ENCODE assay signal across 26 cellular contexts in the genomic region with DNA sequence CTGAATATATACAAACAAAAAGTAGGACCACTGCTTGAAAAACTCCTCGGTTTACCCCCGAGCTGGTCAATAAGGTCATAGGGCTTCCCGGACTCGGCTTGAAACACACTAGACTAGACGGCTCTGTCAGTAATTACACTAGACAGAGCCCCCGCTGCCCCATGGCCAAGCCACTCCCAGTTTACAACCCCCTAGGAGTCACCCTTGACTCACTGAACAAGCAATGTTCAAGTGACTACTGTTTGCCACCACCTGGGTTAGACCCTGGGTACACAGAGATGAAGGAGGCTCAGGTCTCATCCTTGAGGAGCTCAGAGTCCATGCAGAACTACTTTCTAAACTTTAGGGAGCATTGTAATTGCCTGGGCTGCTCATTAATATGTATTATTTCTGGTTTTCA. TPM values are rescaled to one million over a fixed set of nuclear protein-coding genes. Genes with fewer than 3 reads are reported as not detected.
DNase-seq lines count a peak whose midpoint lies in the region; ATAC-seq, FAIRE-seq and TF ChIP-seq lines count a peak whose summit lies in the region.
"Had no signal": no experiment of that assay in that cellular context is flagged by ENCODE, and none has a peak within 500 bp of the region (broad histone marks: within the 10 kb centered on the region; RNA-seq: fewer than 3 reads in every experiment).

No MANE protein-coding gene starts in this region.

- H3K27me3 Mint-ChIP-seq in GM23338 (ENCODE audit: insufficient read depth, low read depth, poor library complexity), result peaks cover 14% of the 10 kb centered on the region

- H3K36me3 Mint-ChIP-seq in GM23338 (ENCODE audit: low read depth), result no peaks in the 10 kb centered on the region
- H3K36me3 Mint-ChIP-seq: activated CD4-positive, alpha-beta memory T cell treated with anti-CD3 and anti-CD28 coated beads for 36 hours; activated naive CD4-positive, alpha-beta T cell treated with anti-CD3 and anti-CD28 coated beads, Interleukin-2, amount 10 ng/mL, durations not matched to agents 7 days and 5 days had no signal

- no peak for TF ChIP-seq POLR2A in spleen (IDR thresholded peaks at IDR 0.05)
- TF ChIP-seq POLR2A in GM12891 (IDR thresholded peaks at IDR 0.05; ENCODE audit: low read depth, low read length), result no peak

- no peak for FAIRE-seq in GM12891 (lab: Jason Lieb, UNC)
- FAIRE-seq: colon, TTC549 had no signal

- 82 to 91% (median 84%) methylated on average over 6 of the region's 6 CpGs for WGBS in spleen, 5 donors

- H3K4me3 ChIP-seq in GM23338 (no peak overlapping the region), spleen (no peak overlapping the region)
- H3K4me3 ChIP-seq: right atrium auricular region, SK-N-MC, upper lobe of left lung had no signal

- H3K4me2 ChIP-seq in GM23338, result no peak overlapping the region

- no peaks in the 10 kb centered on the region for H3K79me2 ChIP-seq in GM23338 (replicated peaks; ENCODE audit: insufficient read depth)
- H3K79me2 ChIP-seq: parathyroid adenoma had no signal

- H3K4me3 Mint-ChIP-seq in GM23338, result no peak overlapping the region
- H3K4me3 Mint-ChIP-seq: activated CD4-positive, alpha-beta memory T cell treated with anti-CD3 and anti-CD28 coated beads for 36 hours; activated naive CD4-positive, alpha-beta T cell treated with anti-CD3 and anti-CD28 coated beads, Interleukin-2, amount 10 ng/mL, durations not matched to agents 7 days and 5 days; neural crest cell; T-helper 1 cell treated with Interleukin-12 subunit alpha and Interleukin-12 subunit beta and Interleukin-4 antibody, amounts not matched to agents 30 μg/mL and 1 μg/mL, for 36 hours had no signal

- no peak overlapping the region for H3K27ac Mint-ChIP-seq in GM23338
- H3K27ac Mint-ChIP-seq: activated CD4-positive, alpha-beta memory T cell treated with anti-CD3 and anti-CD28 coated beads for 36 hours; activated naive CD4-positive, alpha-beta T cell treated with anti-CD3 and anti-CD28 coated beads, Interleukin-2, amount 10 ng/mL, durations not matched to agents 7 days and 5 days; T-helper 1 cell treated with Interleukin-12 subunit alpha and Interleukin-12 subunit beta and Interleukin-4 antibody, amounts not matched to agents 30 μg/mL and 1 μg/mL, for 36 hours had no signal

- ATAC-seq in GM23338, result no peak
- peak; percentile 47 for ATAC-seq in foreskin keratinocyte
- ATAC-seq in GM21447 (IDR thresholded peaks at IDR 0.05; ENCODE audit: unreplicated experiment), result no peak
- ATAC-seq: activated CD4-positive, CD25-positive, alpha-beta regulatory T cell treated with anti-CD3 and anti-CD28 coated beads, Interleukin-2, amount 50 U/mL, for 24 hours had no signal

- H3K9me3 Mint-ChIP-seq in GM23338, result no peaks in the 10 kb centered on the region
- H3K9me3 Mint-ChIP-seq: activated CD4-positive, alpha-beta memory T cell treated with anti-CD3 and anti-CD28 coated beads for 36 hours; activated naive CD4-positive, alpha-beta T cell treated with anti-CD3 and anti-CD28 coated beads, Interleukin-2, amount 10 ng/mL, durations not matched to agents 7 days and 5 days; neural crest cell; T-helper 1 cell treated with Interleukin-12 subunit alpha and Interleukin-12 subunit beta and Interleukin-4 antibody, amounts not matched to agents 30 μg/mL and 1 μg/mL, for 36 hours had no signal

- H3F3A ChIP-seq in GM23338 (replicated peaks; ENCODE audit: low read depth), result no peaks in the 10 kb centered on the region

- H3K4me1 ChIP-seq in GM23338 (ENCODE audit: insufficient read depth) (no peaks in the 10 kb centered on the region; the same call in 1 of the 2 replicates), foreskin keratinocyte (no peaks in the 10 kb centered on the region), spleen (no peaks in the 10 kb centered on the region)
- H3K4me1 ChIP-seq: parathyroid adenoma, right atrium auricular region, upper lobe of left lung had no signal

- no peak overlapping the region for H3K27ac ChIP-seq in GM23338 (ENCODE audit: low read depth)
- no peak overlapping the region for H3K27ac ChIP-seq in foreskin keratinocyte
- no peak overlapping the region for H3K27ac ChIP-seq in spleen
- H3K27ac ChIP-seq: C4-2B, parathyroid adenoma, right atrium auricular region, SK-N-MC, upper lobe of left lung had no signal

- H3K27me3 ChIP-seq in GM23338 (ENCODE audit: insufficient read depth), result no peaks in the 10 kb centered on the region
- no peaks in the 10 kb centered on the region for H3K27me3 ChIP-seq in foreskin keratinocyte
- H3K27me3 ChIP-seq in spleen (replicated peaks in 1 of 7), result peaks cover 0 to 18% (median 0%) of the 10 kb centered on the region in 7 donors
- H3K27me3 ChIP-seq: right atrium auricular region, upper lobe of left lung had no signal

- H3K9me3 ChIP-seq in spleen, result no peaks in the 10 kb centered on the region
- H3K9me3 ChIP-seq: right atrium auricular region, upper lobe of left lung had no signal

- H3K4me1 Mint-ChIP-seq in GM23338, result no peaks in the 10 kb centered on the region
- H3K4me1 Mint-ChIP-seq: activated naive CD4-positive, alpha-beta T cell treated with anti-CD3 and anti-CD28 coated beads, Interleukin-2, amount 10 ng/mL, durations not matched to agents 7 days and 5 days had no signal

- intact Hi-C loops in spleen (cut with DNase I; ENCODE audit: low total_unique reads), result no loop called here

- peak overlapping the region; percentile 38; the same call in 1 of the 2 replicates for H2AFZ ChIP-seq in GM23338
- H2AFZ ChIP-seq: parathyroid adenoma had no signal

- TF ChIP-seq CTCF in GM23338 (conservative IDR thresholded peaks at IDR 0.05; ENCODE audit: low read depth in 2 of 2) (no peak), foreskin keratinocyte (conservative IDR thresholded peaks at IDR 0.05) (no peak), spleen (IDR thresholded peaks at IDR 0.05 in 8 of 11, conservative IDR thresholded peaks at IDR 0.05 in 3 of 11) (no peak)

- no peak for DNase-seq in GM23338 (ENCODE audit: low spot score)
- peak; percentile 63 for DNase-seq in NCI-H69 (lab: John Stamatoyannopoulos, UW)
- DNase-seq in foreskin keratinocyte, result no peak
- DNase-seq in spleen, result peak; percentile 40
- DNase-seq in activated CD8-positive, alpha-beta memory T cell treated with anti-CD3 and anti-CD28 coated beads for 24 hours, result no peak
- DNase-seq in GM12891 (ENCODE audit: insufficient read length, low spot score), result no peak
- DNase-seq: activated CD8-positive, alpha-beta memory T cell treated with anti-CD3 and anti-CD28 coated beads, Interleukin-2, amount 50 U/mL, for 48 hours; effector CD8-positive, alpha-beta T cell; kidney glomerular epithelial cell; NCI-H146; NCI-H524 treated with DMSO at 0.1 percent for 48 hours; stimulated activated CD4-positive, alpha-beta T cell treated with anti-CD3 and anti-CD28 coated beads, Interleukin-12 subunit alpha, Interleukin-12 subunit beta, amount 100 ng/mL, for 4 hours; stimulated activated CD4-positive, alpha-beta T cell treated with anti-CD3 and anti-CD28 coated beads, Interleukin-4, amount 100 ng/mL, for 1 hour had no signal

- no peaks in the 10 kb centered on the region for H4K20me1 ChIP-seq in GM23338 (replicated peaks; ENCODE audit: insufficient read depth)

- H3K36me3 ChIP-seq in GM23338 (ENCODE audit: insufficient read depth) (no peaks in the 10 kb centered on the region), spleen (no peaks in the 10 kb centered on the region)
- H3K36me3 ChIP-seq: right atrium auricular region, upper lobe of left lung had no signal

- H3K9me2 ChIP-seq in GM23338 (ENCODE audit: insufficient read depth), result no peaks in the 10 kb centered on the region

TF ChIP-seq in GM23338, 12 proteins besides CTCF, POLR2A, EP300 and RAD21 (continues in another document):
- TF ChIP-seq CREB1 (CRISPR knock-in tag; IDR thresholded peaks at IDR 0.05; ENCODE audit: low read depth) (no peak), ZNF114 (CRISPR knock-in tag; IDR thresholded peaks at IDR 0.05) (no peak), POLR2AphosphoS5 (IDR thresholded peaks at IDR 0.05; ENCODE audit: low read depth) (no peak), JUNB (IDR thresholded peaks at IDR 0.05; ENCODE audit: unreplicated experiment) (no peak), STAT1 (IDR thresholded peaks at IDR 0.05; ENCODE audit: unreplicated experiment) (no peak)

TF ChIP-seq in GM12891, 5 proteins besides CTCF, POLR2A, EP300 and RAD21:
- no peak for TF ChIP-seq TAF1 (IDR thresholded peaks at IDR 0.05; ENCODE audit: low read depth, low read length)
- TF ChIP-seq SPI1 (IDR thresholded peaks at IDR 0.05; ENCODE audit: low read depth, low read length), result no peak
- TF ChIP-seq POLR2AphosphoS5 (IDR thresholded peaks at IDR 0.05; ENCODE audit: low read depth, low read length), result no peak

RNA-seq across cellular contexts. Expression of a gene that starts 13.7 kb away (rescaled TPM):
- total RNA-seq in GM23338 (2014; rRNA removed; shearing (Covaris generic)), result 13.0 and 15.8 TPM in 2 replicates
- polyA plus RNA-seq in GM23338 (2016; fragmentation: Nextera tagmentation; extraction: Ambion mirVana) (6.5 and 7.0 TPM in 2 replicates), foreskin keratinocyte (3.7 and 3.9 TPM in 2 replicates), spleen (1 to 10 TPM in 2 of 3 donors, under 1 TPM in 1; 0.93 to 2.0 (median 1.1) TPM)
- total RNA-seq in foreskin keratinocyte (3.6 and 4.5 TPM in 2 replicates), spleen (1 to 10 TPM; 2.4 to 5.1 (median 3.5) TPM)
- 7.5 TPM for polyA plus RNA-seq in GM12891 (2012; ENCODE audit: low read depth, missing spikeins)

RNA-seq across cellular contexts. Expression of a gene that starts 17.0 kb away (rescaled TPM):
- 94.9 and 105 TPM in 2 replicates for total RNA-seq in GM23338 (2014; rRNA removed; shearing (Covaris generic))
- polyA plus RNA-seq in GM23338 (2016; fragmentation: Nextera tagmentation; extraction: Ambion mirVana), result 47.5 and 50.3 TPM in 2 replicates
- total RNA-seq in foreskin keratinocyte, result 48.1 and 57.0 TPM in 2 replicates
- 27.0 and 33.1 TPM in 2 replicates for polyA plus RNA-seq in foreskin keratinocyte
- total RNA-seq in spleen, result 10 to 100 TPM; 28.5 to 42.4 (median 35.8) TPM
- 10 to 100 TPM; 16.0 to 22.2 (median 17.3) TPM for polyA plus RNA-seq in spleen
- polyA plus RNA-seq in GM12891 (2012; ENCODE audit: low read depth, missing spikeins), result 47.7 TPM

Comparison
In these comparisons a context has a peak if more than half of its experiments do, and no peak if none do; other contexts are left out.
1. DNase-seq: peak in NCI-H69 (single experiment) and spleen (single experiment); none in GM23338 (single experiment), foreskin keratinocyte (0 of 2), activated CD8-positive, alpha-beta memory T cell treated with anti-CD3 and anti-CD28 coated beads for 24 hours (single experiment) and GM12891 (single experiment).